ENCODE assay signal across 13 cellular contexts in genomic region chrX:153642313-153642654, GRCh38. TPM values are rescaled to one million over a fixed set of nuclear protein-coding genes. Genes with fewer than 3 reads are reported as not detected.
A peak's percentile ranks its signal among the peaks of the same experiment; 100 is the strongest.
DNase-seq lines count a peak whose midpoint lies in the region; ATAC-seq and TF ChIP-seq lines count a peak whose summit lies in the region.
"Had no signal": no experiment of that assay in that cellular context is flagged by ENCODE, and none has a peak within 500 bp of the region (broad histone marks: within the 10 kb centered on the region; RNA-seq: fewer than 3 reads in every experiment).

No MANE protein-coding gene starts in this region.

- no peaks in the 10 kb centered on the region for H3K36me3 Mint-ChIP-seq in activated T-cell treated with anti-CD3 and anti-CD28 coated beads, Interleukin-2, amount 50 U/mL, for 24 hours (ENCODE audit: low read depth)

- in situ Hi-C loops in KBM-7 (cut with MboI; ENCODE audit: low pct_unique_long_range_greater_than_20kb, low sequenced_read_pairs): no loop called here

- H3K27me3 Mint-ChIP-seq in activated T-cell treated with anti-CD3 and anti-CD28 coated beads, Interleukin-2, amount 50 U/mL, for 24 hours: peaks cover 74% of the 10 kb centered on the region

- H3K27ac ChIP-seq in smooth muscle cell (ENCODE audit: low read depth): no peak overlapping the region
- no peak overlapping the region for H3K27ac ChIP-seq in effector memory CD4-positive, alpha-beta T cell (ENCODE audit: insufficient read depth, low read length, poor library complexity, severe bottlenecking)
- H3K27ac ChIP-seq: brain microvascular endothelial cell, skin epidermis had no signal

- ATAC-seq in HG03175 (IDR thresholded peaks at IDR 0.05; ENCODE audit: unreplicated experiment): no peak

- TF ChIP-seq CTCF in smooth muscle cell (IDR thresholded peaks at IDR 0.05; ENCODE audit: borderline replicate concordance, insufficient read depth, poor library complexity, severe bottlenecking): no peak

- peak overlapping the region; percentile 73 for H3K4me2 ChIP-seq in smooth muscle cell

- H3K4me3 Mint-ChIP-seq in activated T-cell treated with anti-CD3 and anti-CD28 coated beads, Interleukin-2, amount 50 U/mL, for 24 hours: no peak overlapping the region

- H3K9me3 ChIP-seq in smooth muscle cell (replicated peaks; ENCODE audit: low read depth): no peaks in the 10 kb centered on the region
- no peaks in the 10 kb centered on the region for H3K9me3 ChIP-seq in effector memory CD4-positive, alpha-beta T cell (ENCODE audit: control insufficient read depth, low read length)
- H3K9me3 ChIP-seq: BE2C had no signal

- peaks cover 11% of the 10 kb centered on the region for H3K4me1 Mint-ChIP-seq in activated T-cell treated with anti-CD3 and anti-CD28 coated beads, Interleukin-2, amount 50 U/mL, for 24 hours (ENCODE audit: low read depth)

- H3K4me1 ChIP-seq in smooth muscle cell (ENCODE audit: low read depth): peaks cover 3% of the 10 kb centered on the region
- H3K4me1 ChIP-seq in effector memory CD4-positive, alpha-beta T cell (ENCODE audit: control insufficient read depth, insufficient read depth, low read length, poor library complexity, severe bottlenecking): peaks cover 17% of the 10 kb centered on the region

- peaks cover 13% of the 10 kb centered on the region for H3K27me3 ChIP-seq in smooth muscle cell (ENCODE audit: low read depth)
- H3K27me3 ChIP-seq in effector memory CD4-positive, alpha-beta T cell (replicated peaks; ENCODE audit: control insufficient read depth, insufficient read depth, low read length, poor library complexity, severe bottlenecking): peaks cover 25% of the 10 kb centered on the region

- no peaks in the 10 kb centered on the region for H3K36me3 ChIP-seq in smooth muscle cell (ENCODE audit: low read depth)
- no peaks in the 10 kb centered on the region for H3K36me3 ChIP-seq in effector memory CD4-positive, alpha-beta T cell (ENCODE audit: control insufficient read depth, insufficient read depth, low read length)
- H3K36me3 ChIP-seq: BE2C, brain microvascular endothelial cell had no signal

- no peak overlapping the region for H2AFZ ChIP-seq in smooth muscle cell (ENCODE audit: low read depth)

- H3K79me2 ChIP-seq in smooth muscle cell (ENCODE audit: low read depth): no peaks in the 10 kb centered on the region

- peak; percentile 32 for DNase-seq in activated T-cell treated with anti-CD3 and anti-CD28 coated beads, Interleukin-2, amount 50 U/mL, for 24 hours
- DNase-seq in activated T-cell treated with anti-CD3 and anti-CD28 coated beads for 4 hours: no peak
- peak; percentile 49 for DNase-seq in KBM-7
- DNase-seq in ecto neural progenitor cell (ENCODE audit: low spot score): peak; percentile 65
- no peak for DNase-seq in smooth muscle cell (lab: John Stamatoyannopoulos, UW; ENCODE audit: unreplicated experiment)
- DNase-seq in effector memory CD4-positive, alpha-beta T cell: no peak
- no peak for DNase-seq in retina
- DNase-seq: activated CD4-positive, alpha-beta T cell treated with anti-CD3 and anti-CD28 coated beads for 1 hour; activated effector memory CD4-positive, alpha-beta T cell treated with Interleukin-2 at 50 U/mL for 16 hours; BE2C; brain microvascular endothelial cell had no signal

- WGBS in smooth muscle cell (ENCODE audit: low lambda C conversion rate): 33% methylated on average over 3 of the region's 41 CpGs

- H3K9me3 Mint-ChIP-seq in activated T-cell treated with anti-CD3 and anti-CD28 coated beads, Interleukin-2, amount 50 U/mL, for 24 hours: no peaks in the 10 kb centered on the region

- no peaks in the 10 kb centered on the region for H3F3A ChIP-seq in smooth muscle cell (ENCODE audit: low read depth)

- no peak overlapping the region for H3K9ac ChIP-seq in smooth muscle cell (ENCODE audit: low read depth)

- H4K20me1 ChIP-seq in smooth muscle cell (ENCODE audit: low read depth): no peaks in the 10 kb centered on the region

- H3K4me3 ChIP-seq in smooth muscle cell: peak overlapping the region; percentile 16
- H3K4me3 ChIP-seq in effector memory CD4-positive, alpha-beta T cell (ENCODE audit: insufficient read depth, low read depth, low read length, poor library complexity, severe bottlenecking): no peak overlapping the region

- no peak overlapping the region for H3K27ac Mint-ChIP-seq in activated T-cell treated with anti-CD3 and anti-CD28 coated beads, Interleukin-2, amount 50 U/mL, for 24 hours

RNA-seq across cellular contexts. Expression of gene DUSP9, which starts 4.7 kb away (rescaled TPM):
- total RNA-seq in smooth muscle cell: 3.0 and 4.7 TPM in 2 replicates
- 7.2 and 11.3 TPM in 2 replicates for polyA plus RNA-seq in smooth muscle cell

RNA-seq across cellular contexts. Expression of gene PNCK, which starts 31.3 kb away (rescaled TPM):
- 4.0 and 6.4 TPM in 2 replicates for total RNA-seq in smooth muscle cell
- polyA plus RNA-seq in smooth muscle cell: 2.8 and 9.2 TPM in 2 replicates

RNA-seq across cellular contexts. Expression of gene CCNQ, which starts 43.3 kb away (rescaled TPM):
- 9.4 and 17.9 TPM in 2 replicates for total RNA-seq in smooth muscle cell
- 23.0 and 27.3 TPM in 2 replicates for polyA plus RNA-seq in smooth muscle cell

RNA-seq across cellular contexts. Expression of gene SLC6A8, which starts 45.4 kb away (rescaled TPM):
- 42.6 and 45.2 TPM in 2 replicates for total RNA-seq in smooth muscle cell
- 98.1 and 128 TPM in 2 replicates for polyA plus RNA-seq in smooth muscle cell

Comparison
In these comparisons a context has a peak if more than half of its experiments do, and no peak if none do; other contexts are left out.
1. DNase-seq: peak in activated T-cell treated with anti-CD3 and anti-CD28 coated beads, Interleukin-2, amount 50 U/mL, for 24 hours (single experiment), KBM-7 (single experiment) and ecto neural progenitor cell (single experiment); none in activated T-cell treated with anti-CD3 and anti-CD28 coated beads for 4 hours (single experiment), smooth muscle cell (single experiment), effector memory CD4-positive, alpha-beta T cell (0 of 3) and retina (single experiment).